ENCODE assay signal across 9 cellular contexts in the genomic region with DNA sequence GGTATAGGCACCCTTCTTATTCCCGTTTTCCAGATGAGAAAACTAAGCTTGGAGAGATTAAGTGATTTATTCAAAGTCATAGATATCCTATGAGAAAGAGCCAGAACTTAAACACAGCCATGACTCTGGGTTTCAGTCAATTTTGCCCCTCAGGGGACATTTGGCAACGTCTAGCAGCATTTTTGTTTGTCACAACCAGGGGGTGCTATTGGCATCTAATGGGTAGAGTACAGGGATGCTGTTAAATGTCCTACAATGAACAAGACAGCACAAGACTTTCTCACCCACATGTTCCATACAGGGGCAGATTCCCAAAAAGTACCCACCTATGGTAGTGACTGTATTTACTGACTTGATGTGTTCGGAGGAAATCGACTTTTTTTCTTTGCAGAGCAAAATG. TPM values are rescaled to one million over a fixed set of nuclear protein-coding genes. Genes with fewer than 3 reads are reported as not detected.
A peak's percentile ranks its signal among the peaks of the same experiment; 100 is the strongest.
DNase-seq lines count a peak whose midpoint lies in the region; ATAC-seq, FAIRE-seq and TF ChIP-seq lines count a peak whose summit lies in the region.
"Had no signal": no experiment of that assay in that cellular context is flagged by ENCODE, and none has a peak within 500 bp of the region (broad histone marks: within the 10 kb centered on the region; RNA-seq: fewer than 3 reads in every experiment).

No MANE protein-coding gene starts in this region.

- H3K9me3 Mint-ChIP-seq in neural crest cell = no peaks in the 10 kb centered on the region

- H3K4me3 ChIP-seq in MM.1S (ENCODE audit: low read length) (no peak overlapping the region), K562 (no peak overlapping the region), right atrium auricular region (no peak overlapping the region)

- H3K4me1 ChIP-seq in MM.1S (ENCODE audit: low read length) (no peaks in the 10 kb centered on the region), K562 (replicated peaks in 1 of 2; ENCODE audit: control insufficient read depth in 2 of 2, insufficient read depth in 2 of 2, low read length in 2 of 2) (no peaks in the 10 kb centered on the region), right atrium auricular region (peaks cover 0 to 8% of the 10 kb centered on the region in 2 donors)

- WGBS in K562 (ENCODE audit: insufficient coverage, low coverage, missing lambda C conversion rate) = 0% methylated on average over 4 of the region's 4 CpGs

- H3K9ac ChIP-seq in MM.1S (ENCODE audit: low read length) (no peak overlapping the region), K562 (ENCODE audit: insufficient read depth in 1 of 2, low read depth in 2 of 2, low read length in 2 of 2) (no peak overlapping the region)

- no TSS peak for BruUV-seq in K562 (replicated peaks; lab: Mats Ljungman, UMichigan)

- H3K9me1 ChIP-seq in K562 (ENCODE audit: control insufficient read depth, insufficient read depth, low read length) = no peaks in the 10 kb centered on the region

- no peaks in the 10 kb centered on the region for H3K4me1 Mint-ChIP-seq in neural crest cell

- H3K9me2 ChIP-seq in MM.1S (replicated peaks; ENCODE audit: insufficient read depth, low read length) = no peaks in the 10 kb centered on the region

- H3K27ac ChIP-seq in MM.1S (ENCODE audit: low read length) (no peak overlapping the region), K562 (ENCODE audit: extremely low read depth, low read depth, low read length) (no peak overlapping the region), right atrium auricular region (no peak overlapping the region)

- H3K9me3 ChIP-seq in MM.1S (replicated peaks; ENCODE audit: insufficient read depth, low read length) (no peaks in the 10 kb centered on the region), K562 (replicated peaks; ENCODE audit: control insufficient read depth, insufficient read depth, low read depth, low read length) (no peaks in the 10 kb centered on the region), right atrium auricular region (no peaks in the 10 kb centered on the region)

- CTCF ChIA-PET in GM10248 (lab: Yijun Ruan, JAX) (interaction anchor here (1.0 to 1.6 kb wide), 7 partner anchors 10 to 1023 kb away, joined by 3 to 16 read pairs (median 5); partner anchors contain the start of gene ERCC4), K562 (lab: Yijun Ruan, JAX; ENCODE audit: low intra/inter-chr PET ratio) (interaction anchor here (0.8 kb wide), 1 partner anchor 1023 kb away, joined by 4 read pairs; the partner anchor contains the start of gene ERCC4)

- TF ChIP-seq RAD21 in K562 (CRISPR knock-in tag; conservative IDR thresholded peaks at IDR 0.05 in 1 of 2, IDR thresholded peaks at IDR 0.05 in 1 of 2) = peak; percentile 38 to 58

- intact Hi-C loops in K562 (cut with micrococcal nuclease) = loop anchor here (5.0 kb wide), 1 partner anchor 556 kb away; no protein-coding TSS in a partner anchor

- POLR2A ChIA-PET in GM10248 (lab: Yijun Ruan, JAX) = no interaction called here
- POLR2A ChIA-PET in K562 (lab: Yijun Ruan, JAX) = no interaction called here

- no peak for TF ChIP-seq EP300 in K562 (IDR thresholded peaks at IDR 0.05; ENCODE audit: low read length)

- H4K20me1 ChIP-seq in MM.1S (ENCODE audit: insufficient read depth, low read length) (no peaks in the 10 kb centered on the region), K562 (replicated peaks; ENCODE audit: control insufficient read depth, insufficient read depth, low read length) (no peaks in the 10 kb centered on the region)

- ATAC-seq in K562 = peak; percentile 81
- no peak for ATAC-seq in HG03025 (IDR thresholded peaks at IDR 0.05; ENCODE audit: low FRiP score, unreplicated experiment)

- H3K4me3 Mint-ChIP-seq in neural crest cell = no peak overlapping the region

- H3K27me3 Mint-ChIP-seq in neural crest cell (ENCODE audit: low read depth) = peaks cover 68% of the 10 kb centered on the region

- no peak overlapping the region for H3K27ac Mint-ChIP-seq in neural crest cell (ENCODE audit: unreplicated experiment)

- TF ChIP-seq POLR2A in K562 (conservative IDR thresholded peaks at IDR 0.05) = no peak

- in situ Hi-C loops in K562 (cut with MboI) = no loop called here

- no peak overlapping the region for H3K4me2 ChIP-seq in MM.1S (ENCODE audit: low read depth, low read length)
- no peak overlapping the region for H3K4me2 ChIP-seq in K562 (ENCODE audit: insufficient read depth, low read length)

- TF ChIP-seq CTCF in GM10248 (IDR thresholded peaks at IDR 0.05; ENCODE audit: control extremely low read depth, extremely low read depth, low read depth, missing control alignments) (peak; percentile 41), MM.1S (IDR thresholded peaks at IDR 0.05; ENCODE audit: low read length) (peak; percentile 36), K562 (IDR thresholded peaks at IDR 0.05 in 2 of 3, conservative IDR thresholded peaks at IDR 0.05 in 1 of 3; ENCODE audit: insufficient read depth in 2 of 3, low read depth in 1 of 3, low read length in 3 of 3) (peak; percentile 53 to 70 (median 58); a peak in 5 of 6 replicates), neural crest cell (conservative IDR thresholded peaks at IDR 0.05) (peak; percentile 71), right atrium auricular region (IDR thresholded peaks at IDR 0.05) (peak in 1 of 2 donors; percentile 30)

- H3K36me3 ChIP-seq in MM.1S (replicated peaks; ENCODE audit: insufficient read depth, low read length) (no peaks in the 10 kb centered on the region), K562 (ENCODE audit: control insufficient read depth, insufficient read depth, low read length) (no peaks in the 10 kb centered on the region), right atrium auricular region (no peaks in the 10 kb centered on the region)

- H3K36me3 Mint-ChIP-seq in neural crest cell (ENCODE audit: low read depth) = no peaks in the 10 kb centered on the region

- H3F3A ChIP-seq in MM.1S (ENCODE audit: insufficient read depth, low read length) = no peaks in the 10 kb centered on the region

- DNase-seq in GM10248 (ENCODE audit: extremely low spot score) (no peak), MM.1S (peak; percentile 49), K562 (ENCODE audit: extremely low read depth in 1 of 4, low spot score in 3 of 4) (peak; percentile 19 to 53 (median 28)), neural crest cell (ENCODE audit: low read depth, low spot score) (peak; percentile 25), right atrium auricular region (ENCODE audit: low spot score) (no peak), NCI-H510A treated with DMSO at 0.1 percent for 48 hours (lab: John Stamatoyannopoulos, UW) (no peak)
- DNase-seq in activated CD4-positive, alpha-beta T cell treated with anti-CD3 and anti-CD28 coated beads, Interleukin-2, amount 50 U/mL, for 1 hour = no peak
- DNase-seq: cortex of kidney had no signal

- H2AFZ ChIP-seq in MM.1S (ENCODE audit: low read length) (no peak overlapping the region), K562 (ENCODE audit: low read depth, low read length) (no peak overlapping the region)

- no peaks in the 10 kb centered on the region for H3K79me2 ChIP-seq in MM.1S (ENCODE audit: low read length)
- H3K79me2 ChIP-seq in K562 (ENCODE audit: control insufficient read depth, insufficient read depth, low read length) = no peaks in the 10 kb centered on the region

- FAIRE-seq in K562 (lab: Jason Lieb, UNC) = peak; percentile 89

- no peaks in the 10 kb centered on the region for H3K27me3 ChIP-seq in MM.1S (replicated peaks; ENCODE audit: insufficient read depth, low read length)
- peaks cover 0 to 9% of the 10 kb centered on the region in 2 experiments; a peak in 2 of 5 replicates for H3K27me3 ChIP-seq in K562 (ENCODE audit: control insufficient read depth in 2 of 2, insufficient read depth in 2 of 2, low read length in 2 of 2)
- no peaks in the 10 kb centered on the region for H3K27me3 ChIP-seq in right atrium auricular region

TF ChIP-seq in K562, 482 proteins besides CTCF, POLR2A, EP300 and RAD21:
- TF ChIP-seq PBX2 (CRISPR knock-in tag; IDR thresholded peaks at IDR 0.05; ENCODE audit: low read depth) (no peak), PBX2 (tag; conservative IDR thresholded peaks at IDR 0.05; ENCODE audit: low read depth) (no peak), SMC3 (conservative IDR thresholded peaks at IDR 0.05; ENCODE audit: insufficient read depth, low read depth, low read length) (peak; percentile 56)

RNA-seq across cellular contexts. Expression of gene SHISA9, which starts 4.8 kb away (rescaled TPM):
- 0.46 and 0.77 TPM in 2 replicates for total RNA-seq in K562 (2011; cell fraction: chromatin; rRNA removed; ENCODE audit: low replicate concordance)
- 0.26 and 0.33 TPM in 2 replicates for total RNA-seq in K562 (2011; cell fraction: nucleolus; rRNA removed)
- 0.66 and 0.92 TPM in 2 replicates for total RNA-seq in K562 (2011; cell fraction: nucleoplasm; rRNA removed)
- not detected in 2 replicates for total RNA-seq in K562 (2014; rRNA removed)
- total RNA-seq in K562 (2014; rRNA removed; fragmentation: Illumina TruSeq; extraction: Trizol) = under 0.01 TPM in 1 of 2 replicates, not detected in the other
- not detected in 2 replicates for total RNA-seq in K562 (2015; rRNA removed; fragmentation: Illumina TruSeq; extraction: Trizol)
- 0.16 TPM in 1 of 2 replicates, not detected in the other for total RNA-seq in K562 (2021)
- polyA plus RNA-seq in K562 (2011; rRNA removed) = 0.01 and 0.03 TPM in 2 replicates
- polyA plus RNA-seq in K562 (2011; cell fraction: cytosol; rRNA removed) = not detected in 2 replicates
- 0.08 and 0.14 TPM in 2 replicates for polyA plus RNA-seq in K562 (2011; cell fraction: nucleus; rRNA removed)
- 0.01 TPM in 2 replicates for polyA plus RNA-seq in K562 (2012)
- not detected in 2 replicates for polyA plus RNA-seq in K562 (2014; fragmentation: Illumina TruSeq; extraction: Trizol)
- not detected for polyA plus RNA-seq in K562 (2014; fragmentation: Nextera tagmentation; extraction: Ambion mirVana)
- not detected in 2 replicates for polyA plus RNA-seq in K562 (2014; rRNA removed)
- 0.21 TPM in 2 replicates for polyA minus RNA-seq in K562 (2011; rRNA and poly(A)+ RNA removed)
- not detected in 2 replicates for polyA minus RNA-seq in K562 (2011; cell fraction: cytosol; rRNA and poly(A)+ RNA removed)
- polyA minus RNA-seq in K562 (2011; cell fraction: nucleus; rRNA and poly(A)+ RNA removed) = 0.27 and 0.56 TPM in 2 replicates
- 0.75 and 1.3 TPM in 2 replicates for total RNA-seq in neural crest cell
- total RNA-seq in right atrium auricular region = under 1 TPM; 0.41 to 0.47 TPM

Comparison
In these comparisons a context has a peak if more than half of its experiments do, and no peak if none do; other contexts are left out.
1. DNase-seq: peak in MM.1S (single experiment), K562 (4 of 4) and neural crest cell (single experiment); none in GM10248 (single experiment), right atrium auricular region (single experiment), activated CD4-positive, alpha-beta T cell treated with anti-CD3 and anti-CD28 coated beads, Interleukin-2, amount 50 U/mL, for 1 hour (single experiment) and NCI-H510A treated with DMSO at 0.1 percent for 48 hours (single experiment).